19 cellular contexts compared by ENCODE assay signal in genomic region chr2:65664931-65665330, GRCh38.
DNase-seq lines count a peak whose midpoint lies in the region; ATAC-seq and TF ChIP-seq lines count a peak whose summit lies in the region.
"Had no signal": no experiment of that assay in that cellular context is flagged by ENCODE, and none has a peak within 500 bp of the region (broad histone marks: within the 10 kb centered on the region; RNA-seq: fewer than 3 reads in every experiment).

No MANE protein-coding gene starts in this region.

- peaks cover 5% of the 10 kb centered on the region for H3K9me3 ChIP-seq in SJSA1 (replicated peaks)
- no peaks in the 10 kb centered on the region for H3K9me3 ChIP-seq in smooth muscle cell (replicated peaks; ENCODE audit: low read depth)

- H3K4me3 Mint-ChIP-seq in WTC11: no peak overlapping the region
- H3K4me3 Mint-ChIP-seq: B cell; CD4-positive, alpha-beta T cell; CD8-positive, alpha-beta T cell had no signal

- peaks cover 5% of the 10 kb centered on the region for H3F3A ChIP-seq in smooth muscle cell (ENCODE audit: low read depth)

- WGBS in smooth muscle cell (ENCODE audit: low lambda C conversion rate): 65% methylated on average over 2 of the region's 2 CpGs

- H3K36me3 Mint-ChIP-seq in WTC11: peaks cover 22% of the 10 kb centered on the region
- H3K36me3 Mint-ChIP-seq: CD8-positive, alpha-beta T cell had no signal

- no peak overlapping the region for H3K4me3 ChIP-seq in SJSA1
- H3K4me3 ChIP-seq in smooth muscle cell: no peak overlapping the region
- H3K4me3 ChIP-seq: A549; BLaER1 treated with 17β-estradiol and CSF1 and Interleukin-3, amounts not matched to agents 10 nM and 100 nM; GM12878 had no signal

- POLR2A ChIA-PET in WTC11 (lab: Charles Lee): no interaction called here

- H2AFZ ChIP-seq in smooth muscle cell (ENCODE audit: low read depth): no peak overlapping the region

- H3K9me3 Mint-ChIP-seq in WTC11: peaks cover 37% of the 10 kb centered on the region

- H3K27me3 ChIP-seq in SJSA1 (replicated peaks) (no peaks in the 10 kb centered on the region), smooth muscle cell (ENCODE audit: low read depth) (no peaks in the 10 kb centered on the region)
- H3K27me3 ChIP-seq: BLaER1 treated with 17β-estradiol and CSF1 and Interleukin-3, amounts not matched to agents 10 nM and 100 nM had no signal

- H3K4me1 ChIP-seq in SJSA1 (replicated peaks) (peaks cover 65% of the 10 kb centered on the region), smooth muscle cell (ENCODE audit: low read depth) (peaks cover 15% of the 10 kb centered on the region)
- H3K4me1 ChIP-seq: A549 had no signal

- H4K20me1 ChIP-seq in smooth muscle cell (ENCODE audit: low read depth): no peaks in the 10 kb centered on the region
- H4K20me1 ChIP-seq: BLaER1 treated with 17β-estradiol and CSF1 and Interleukin-3, amounts not matched to agents 10 nM and 100 nM had no signal

- TF ChIP-seq CTCF in smooth muscle cell (IDR thresholded peaks at IDR 0.05; ENCODE audit: borderline replicate concordance, insufficient read depth, poor library complexity, severe bottlenecking) (no peak), WTC11 (IDR thresholded peaks at IDR 0.05) (no peak)

- DNase-seq in EH (ENCODE audit: low read depth) (peak; percentile 39), SJSA1 (ENCODE audit: low read depth in 1 of 2, low spot score in 2 of 2) (peak in 1 of 2 experiments; percentile 42), smooth muscle cell (lab: John Stamatoyannopoulos, UW; ENCODE audit: unreplicated experiment) (no peak), WTC11 (ENCODE audit: low spot score) (no peak)
- DNase-seq: AML-193; Caco-2; Calu3; CD4-positive, alpha-beta T cell; CD8-positive, alpha-beta T cell; DMS79 treated with DMSO at 0.1 percent for 48 hours; EL; GDM1 had no signal

- CTCF ChIA-PET in WTC11 (lab: Charles Lee): interaction anchor here (1.5 kb wide), 1 partner anchor 24 kb away, joined by 4 read pairs; no protein-coding TSS in a partner anchor

- H3K9ac ChIP-seq in smooth muscle cell (ENCODE audit: low read depth): no peak overlapping the region
- H3K9ac ChIP-seq: BLaER1 treated with 17β-estradiol and CSF1 and Interleukin-3, amounts not matched to agents 10 nM and 100 nM had no signal

- peaks cover 11% of the 10 kb centered on the region for H3K27me3 Mint-ChIP-seq in WTC11 (ENCODE audit: low read depth)

- H3K36me3 ChIP-seq in SJSA1 (no peaks in the 10 kb centered on the region), smooth muscle cell (ENCODE audit: low read depth) (no peaks in the 10 kb centered on the region)
- H3K36me3 ChIP-seq: BLaER1 treated with 17β-estradiol and CSF1 and Interleukin-3, amounts not matched to agents 10 nM and 100 nM had no signal

- H3K4me1 Mint-ChIP-seq in WTC11: peaks cover 3% of the 10 kb centered on the region
- H3K4me1 Mint-ChIP-seq: B cell had no signal

- no peak overlapping the region for H3K27ac Mint-ChIP-seq in WTC11
- H3K27ac Mint-ChIP-seq: B cell; CD4-positive, alpha-beta T cell; CD8-positive, alpha-beta T cell had no signal

- H3K27ac ChIP-seq in SJSA1 (peak overlapping the region; percentile 93), smooth muscle cell (ENCODE audit: low read depth) (peak overlapping the region; percentile 76)
- H3K27ac ChIP-seq: 22Rv1, A549, C4-2B had no signal

- peak overlapping the region; percentile 72 for H3K4me2 ChIP-seq in smooth muscle cell
- H3K4me2 ChIP-seq: A549 had no signal

- ATAC-seq in WTC11 (no peak), HG03520 (IDR thresholded peaks at IDR 0.05; ENCODE audit: unreplicated experiment) (no peak)
- ATAC-seq: A549; CD8-positive, alpha-beta T cell had no signal

- H3K79me2 ChIP-seq in smooth muscle cell (ENCODE audit: low read depth): no peaks in the 10 kb centered on the region

TF ChIP-seq in WTC11, 78 proteins besides CTCF, POLR2A, EP300 and RAD21 (continues in another document):
- no peak for TF ChIP-seq EMX1 (CRISPR knock-in tag; IDR thresholded peaks at IDR 0.05)
- TF ChIP-seq, protein P1, sequence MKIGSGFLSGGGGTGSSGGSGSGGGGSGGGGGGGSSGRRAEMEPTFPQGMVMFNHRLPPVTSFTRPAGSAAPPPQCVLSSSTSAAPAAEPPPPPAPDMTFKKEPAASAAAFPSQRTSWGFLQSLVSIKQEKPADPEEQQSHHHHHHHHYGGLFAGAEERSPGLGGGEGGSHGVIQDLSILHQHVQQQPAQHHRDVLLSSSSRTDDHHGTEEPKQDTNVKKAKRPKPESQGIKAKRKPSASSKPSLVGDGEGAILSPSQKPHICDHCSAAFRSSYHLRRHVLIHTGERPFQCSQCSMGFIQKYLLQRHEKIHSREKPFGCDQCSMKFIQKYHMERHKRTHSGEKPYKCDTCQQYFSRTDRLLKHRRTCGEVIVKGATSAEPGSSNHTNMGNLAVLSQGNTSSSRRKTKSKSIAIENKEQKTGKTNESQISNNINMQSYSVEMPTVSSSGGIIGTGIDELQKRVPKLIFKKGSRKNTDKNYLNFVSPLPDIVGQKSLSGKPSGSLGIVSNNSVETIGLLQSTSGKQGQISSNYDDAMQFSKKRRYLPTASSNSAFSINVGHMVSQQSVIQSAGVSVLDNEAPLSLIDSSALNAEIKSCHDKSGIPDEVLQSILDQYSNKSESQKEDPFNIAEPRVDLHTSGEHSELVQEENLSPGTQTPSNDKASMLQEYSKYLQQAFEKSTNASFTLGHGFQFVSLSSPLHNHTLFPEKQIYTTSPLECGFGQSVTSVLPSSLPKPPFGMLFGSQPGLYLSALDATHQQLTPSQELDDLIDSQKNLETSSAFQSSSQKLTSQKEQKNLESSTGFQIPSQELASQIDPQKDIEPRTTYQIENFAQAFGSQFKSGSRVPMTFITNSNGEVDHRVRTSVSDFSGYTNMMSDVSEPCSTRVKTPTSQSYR (CRISPR knock-in tag; IDR thresholded peaks at IDR 0.05): no peak
- no peak for TF ChIP-seq CREM (CRISPR knock-in tag; IDR thresholded peaks at IDR 0.05)
- TF ChIP-seq, protein P2, sequence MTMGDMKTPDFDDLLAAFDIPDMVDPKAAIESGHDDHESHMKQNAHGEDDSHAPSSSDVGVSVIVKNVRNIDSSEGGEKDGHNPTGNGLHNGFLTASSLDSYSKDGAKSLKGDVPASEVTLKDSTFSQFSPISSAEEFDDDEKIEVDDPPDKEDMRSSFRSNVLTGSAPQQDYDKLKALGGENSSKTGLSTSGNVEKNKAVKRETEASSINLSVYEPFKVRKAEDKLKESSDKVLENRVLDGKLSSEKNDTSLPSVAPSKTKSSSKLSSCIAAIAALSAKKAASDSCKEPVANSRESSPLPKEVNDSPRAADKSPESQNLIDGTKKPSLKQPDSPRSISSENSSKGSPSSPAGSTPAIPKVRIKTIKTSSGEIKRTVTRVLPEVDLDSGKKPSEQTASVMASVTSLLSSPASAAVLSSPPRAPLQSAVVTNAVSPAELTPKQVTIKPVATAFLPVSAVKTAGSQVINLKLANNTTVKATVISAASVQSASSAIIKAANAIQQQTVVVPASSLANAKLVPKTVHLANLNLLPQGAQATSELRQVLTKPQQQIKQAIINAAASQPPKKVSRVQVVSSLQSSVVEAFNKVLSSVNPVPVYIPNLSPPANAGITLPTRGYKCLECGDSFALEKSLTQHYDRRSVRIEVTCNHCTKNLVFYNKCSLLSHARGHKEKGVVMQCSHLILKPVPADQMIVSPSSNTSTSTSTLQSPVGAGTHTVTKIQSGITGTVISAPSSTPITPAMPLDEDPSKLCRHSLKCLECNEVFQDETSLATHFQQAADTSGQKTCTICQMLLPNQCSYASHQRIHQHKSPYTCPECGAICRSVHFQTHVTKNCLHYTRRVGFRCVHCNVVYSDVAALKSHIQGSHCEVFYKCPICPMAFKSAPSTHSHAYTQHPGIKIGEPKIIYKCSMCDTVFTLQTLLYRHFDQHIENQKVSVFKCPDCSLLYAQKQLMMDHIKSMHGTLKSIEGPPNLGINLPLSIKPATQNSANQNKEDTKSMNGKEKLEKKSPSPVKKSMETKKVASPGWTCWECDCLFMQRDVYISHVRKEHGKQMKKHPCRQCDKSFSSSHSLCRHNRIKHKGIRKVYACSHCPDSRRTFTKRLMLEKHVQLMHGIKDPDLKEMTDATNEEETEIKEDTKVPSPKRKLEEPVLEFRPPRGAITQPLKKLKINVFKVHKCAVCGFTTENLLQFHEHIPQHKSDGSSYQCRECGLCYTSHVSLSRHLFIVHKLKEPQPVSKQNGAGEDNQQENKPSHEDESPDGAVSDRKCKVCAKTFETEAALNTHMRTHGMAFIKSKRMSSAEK (CRISPR knock-in tag; IDR thresholded peaks at IDR 0.05; ENCODE audit: borderline replicate concordance): no peak
- no peak for TF ChIP-seq RELA (CRISPR knock-in tag; IDR thresholded peaks at IDR 0.05; ENCODE audit: borderline replicate concordance)
- no peak for TF ChIP-seq ELF4 (CRISPR knock-in tag; IDR thresholded peaks at IDR 0.05; ENCODE audit: low read depth)
- no peak for TF ChIP-seq GABPB1 (CRISPR knock-in tag; IDR thresholded peaks at IDR 0.05)
- TF ChIP-seq, protein P3, sequence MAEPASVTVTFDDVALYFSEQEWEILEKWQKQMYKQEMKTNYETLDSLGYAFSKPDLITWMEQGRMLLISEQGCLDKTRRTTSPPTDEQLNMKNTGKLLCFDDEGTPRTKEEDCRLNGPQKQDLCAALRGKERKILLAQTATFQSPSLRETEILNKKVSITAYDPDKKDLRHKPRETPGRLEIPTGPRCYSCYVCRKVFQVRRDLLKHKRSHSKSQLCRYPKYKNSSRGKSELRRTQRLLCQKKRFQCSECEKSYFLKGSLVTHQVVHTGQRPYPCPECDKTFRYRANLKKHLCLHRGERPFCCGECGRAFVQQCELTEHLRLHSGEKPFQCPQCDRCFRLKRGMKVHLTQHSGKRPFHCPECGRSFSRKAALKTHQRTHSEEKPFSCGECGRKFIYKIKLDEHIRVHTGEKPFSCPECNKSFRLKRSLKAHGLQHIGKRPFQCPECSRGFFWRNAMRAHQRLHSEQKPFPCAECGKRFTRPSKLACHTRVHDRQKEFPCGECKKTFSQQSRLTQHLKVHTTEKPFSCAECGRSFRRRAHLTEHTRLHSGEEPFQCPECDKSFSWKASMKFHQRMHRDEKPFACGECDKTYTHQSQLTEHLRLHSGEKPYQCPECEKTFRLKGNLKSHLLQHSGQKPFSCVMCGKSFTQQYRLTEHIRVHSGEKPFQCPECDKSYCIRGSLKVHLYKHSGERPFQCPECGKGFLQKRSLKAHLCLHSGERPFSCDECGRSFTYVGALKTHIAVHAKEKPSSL (CRISPR knock-in tag; conservative IDR thresholded peaks at IDR 0.05): no peak
- TF ChIP-seq USF2 (CRISPR knock-in tag; IDR thresholded peaks at IDR 0.05): no peak
- no peak for TF ChIP-seq NR1H2 (CRISPR knock-in tag; IDR thresholded peaks at IDR 0.05)
- no peak for TF ChIP-seq GTF2I (CRISPR knock-in tag; conservative IDR thresholded peaks at IDR 0.05)
- TF ChIP-seq CREB1 (CRISPR knock-in tag; IDR thresholded peaks at IDR 0.05): no peak
